ENCODE assay signal across 2 cellular contexts in the genomic region with DNA sequence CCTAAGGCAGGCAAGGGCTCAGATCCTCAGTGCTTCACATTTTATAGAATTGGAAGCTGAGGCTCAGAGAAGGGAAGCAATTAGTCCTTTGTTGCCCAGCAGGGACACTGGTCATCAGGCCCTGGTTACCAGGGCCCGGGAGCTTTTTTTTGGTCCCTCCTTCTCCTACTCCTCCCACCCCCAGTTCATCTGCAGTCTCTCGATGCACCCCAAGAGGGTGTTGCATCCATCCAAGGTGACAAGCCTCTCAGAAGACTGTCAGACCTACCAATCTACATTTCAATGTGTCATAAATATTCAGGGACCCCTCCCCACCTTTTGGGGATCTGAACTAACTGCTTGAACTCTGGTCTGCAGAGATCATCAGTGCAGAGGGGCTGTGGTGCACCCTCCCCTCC.
TF ChIP-seq lines count a peak whose summit lies in the region.

No MANE protein-coding gene starts in this region.

TF ChIP-seq in IMR-90, 13 proteins besides CTCF, POLR2A, EP300 and RAD21:
- TF ChIP-seq FOS (IDR thresholded peaks at IDR 0.05; ENCODE audit: low read depth, low read length) (no peak), NFE2L2 (IDR thresholded peaks at IDR 0.05; ENCODE audit: low read depth, low read length) (no peak), SMC3 (IDR thresholded peaks at IDR 0.05; ENCODE audit: low read depth, low read length) (no peak), MAFK (IDR thresholded peaks at IDR 0.05; ENCODE audit: low read depth, low read length) (no peak), RFX5 (IDR thresholded peaks at IDR 0.05; ENCODE audit: low read depth, low read length) (no peak), MXI1 (IDR thresholded peaks at IDR 0.05; ENCODE audit: borderline replicate concordance, low read depth, low read length) (no peak), RCOR1 (IDR thresholded peaks at IDR 0.05; ENCODE audit: insufficient replicate concordance, low read length) (no peak), CHD1 (IDR thresholded peaks at IDR 0.05; ENCODE audit: low read depth, low read length) (no peak), CEBPB (IDR thresholded peaks at IDR 0.05; ENCODE audit: low read depth, low read length) (no peak), BHLHE40 (IDR thresholded peaks at IDR 0.05; ENCODE audit: low read depth, low read length) (no peak)
- TF ChIP-seq, protein P1, sequence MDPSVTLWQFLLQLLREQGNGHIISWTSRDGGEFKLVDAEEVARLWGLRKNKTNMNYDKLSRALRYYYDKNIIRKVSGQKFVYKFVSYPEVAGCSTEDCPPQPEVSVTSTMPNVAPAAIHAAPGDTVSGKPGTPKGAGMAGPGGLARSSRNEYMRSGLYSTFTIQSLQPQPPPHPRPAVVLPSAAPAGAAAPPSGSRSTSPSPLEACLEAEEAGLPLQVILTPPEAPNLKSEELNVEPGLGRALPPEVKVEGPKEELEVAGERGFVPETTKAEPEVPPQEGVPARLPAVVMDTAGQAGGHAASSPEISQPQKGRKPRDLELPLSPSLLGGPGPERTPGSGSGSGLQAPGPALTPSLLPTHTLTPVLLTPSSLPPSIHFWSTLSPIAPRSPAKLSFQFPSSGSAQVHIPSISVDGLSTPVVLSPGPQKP (IDR thresholded peaks at IDR 0.05; ENCODE audit: borderline replicate concordance, low read depth, low read length): no peak
- TF ChIP-seq, protein P2, sequence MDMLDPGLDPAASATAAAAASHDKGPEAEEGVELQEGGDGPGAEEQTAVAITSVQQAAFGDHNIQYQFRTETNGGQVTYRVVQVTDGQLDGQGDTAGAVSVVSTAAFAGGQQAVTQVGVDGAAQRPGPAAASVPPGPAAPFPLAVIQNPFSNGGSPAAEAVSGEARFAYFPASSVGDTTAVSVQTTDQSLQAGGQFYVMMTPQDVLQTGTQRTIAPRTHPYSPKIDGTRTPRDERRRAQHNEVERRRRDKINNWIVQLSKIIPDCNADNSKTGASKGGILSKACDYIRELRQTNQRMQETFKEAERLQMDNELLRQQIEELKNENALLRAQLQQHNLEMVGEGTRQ (IDR thresholded peaks at IDR 0.05; ENCODE audit: low read depth, low read length): no peak

TF ChIP-seq in WTC11, 78 proteins besides CTCF, POLR2A, EP300 and RAD21:
- TF ChIP-seq ZNF423 (CRISPR knock-in tag; IDR thresholded peaks at IDR 0.05) (no peak), TP53 (CRISPR knock-in tag; IDR thresholded peaks at IDR 0.05) (no peak), OVOL2 (CRISPR knock-in tag; IDR thresholded peaks at IDR 0.05; ENCODE audit: borderline replicate concordance) (no peak), TEAD1 (CRISPR knock-in tag; IDR thresholded peaks at IDR 0.05) (no peak), GTF2I (CRISPR knock-in tag; conservative IDR thresholded peaks at IDR 0.05) (no peak), GABPB1 (CRISPR knock-in tag; IDR thresholded peaks at IDR 0.05) (no peak), NFATC4 (CRISPR knock-in tag; IDR thresholded peaks at IDR 0.05) (no peak), RELA (CRISPR knock-in tag; IDR thresholded peaks at IDR 0.05; ENCODE audit: borderline replicate concordance) (no peak), RORB (CRISPR knock-in tag; IDR thresholded peaks at IDR 0.05) (no peak), CBFB (CRISPR knock-in tag; IDR thresholded peaks at IDR 0.05; ENCODE audit: low read depth) (no peak)
- TF ChIP-seq, protein P3, sequence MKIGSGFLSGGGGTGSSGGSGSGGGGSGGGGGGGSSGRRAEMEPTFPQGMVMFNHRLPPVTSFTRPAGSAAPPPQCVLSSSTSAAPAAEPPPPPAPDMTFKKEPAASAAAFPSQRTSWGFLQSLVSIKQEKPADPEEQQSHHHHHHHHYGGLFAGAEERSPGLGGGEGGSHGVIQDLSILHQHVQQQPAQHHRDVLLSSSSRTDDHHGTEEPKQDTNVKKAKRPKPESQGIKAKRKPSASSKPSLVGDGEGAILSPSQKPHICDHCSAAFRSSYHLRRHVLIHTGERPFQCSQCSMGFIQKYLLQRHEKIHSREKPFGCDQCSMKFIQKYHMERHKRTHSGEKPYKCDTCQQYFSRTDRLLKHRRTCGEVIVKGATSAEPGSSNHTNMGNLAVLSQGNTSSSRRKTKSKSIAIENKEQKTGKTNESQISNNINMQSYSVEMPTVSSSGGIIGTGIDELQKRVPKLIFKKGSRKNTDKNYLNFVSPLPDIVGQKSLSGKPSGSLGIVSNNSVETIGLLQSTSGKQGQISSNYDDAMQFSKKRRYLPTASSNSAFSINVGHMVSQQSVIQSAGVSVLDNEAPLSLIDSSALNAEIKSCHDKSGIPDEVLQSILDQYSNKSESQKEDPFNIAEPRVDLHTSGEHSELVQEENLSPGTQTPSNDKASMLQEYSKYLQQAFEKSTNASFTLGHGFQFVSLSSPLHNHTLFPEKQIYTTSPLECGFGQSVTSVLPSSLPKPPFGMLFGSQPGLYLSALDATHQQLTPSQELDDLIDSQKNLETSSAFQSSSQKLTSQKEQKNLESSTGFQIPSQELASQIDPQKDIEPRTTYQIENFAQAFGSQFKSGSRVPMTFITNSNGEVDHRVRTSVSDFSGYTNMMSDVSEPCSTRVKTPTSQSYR (CRISPR knock-in tag; IDR thresholded peaks at IDR 0.05): no peak
- TF ChIP-seq, protein P4, sequence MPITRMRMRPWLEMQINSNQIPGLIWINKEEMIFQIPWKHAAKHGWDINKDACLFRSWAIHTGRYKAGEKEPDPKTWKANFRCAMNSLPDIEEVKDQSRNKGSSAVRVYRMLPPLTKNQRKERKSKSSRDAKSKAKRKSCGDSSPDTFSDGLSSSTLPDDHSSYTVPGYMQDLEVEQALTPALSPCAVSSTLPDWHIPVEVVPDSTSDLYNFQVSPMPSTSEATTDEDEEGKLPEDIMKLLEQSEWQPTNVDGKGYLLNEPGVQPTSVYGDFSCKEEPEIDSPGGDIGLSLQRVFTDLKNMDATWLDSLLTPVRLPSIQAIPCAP (CRISPR knock-in tag; IDR thresholded peaks at IDR 0.05): no peak
- TF ChIP-seq, protein P5, sequence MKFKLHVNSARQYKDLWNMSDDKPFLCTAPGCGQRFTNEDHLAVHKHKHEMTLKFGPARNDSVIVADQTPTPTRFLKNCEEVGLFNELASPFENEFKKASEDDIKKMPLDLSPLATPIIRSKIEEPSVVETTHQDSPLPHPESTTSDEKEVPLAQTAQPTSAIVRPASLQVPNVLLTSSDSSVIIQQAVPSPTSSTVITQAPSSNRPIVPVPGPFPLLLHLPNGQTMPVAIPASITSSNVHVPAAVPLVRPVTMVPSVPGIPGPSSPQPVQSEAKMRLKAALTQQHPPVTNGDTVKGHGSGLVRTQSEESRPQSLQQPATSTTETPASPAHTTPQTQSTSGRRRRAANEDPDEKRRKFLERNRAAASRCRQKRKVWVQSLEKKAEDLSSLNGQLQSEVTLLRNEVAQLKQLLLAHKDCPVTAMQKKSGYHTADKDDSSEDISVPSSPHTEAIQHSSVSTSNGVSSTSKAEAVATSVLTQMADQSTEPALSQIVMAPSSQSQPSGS (CRISPR knock-in tag; IDR thresholded peaks at IDR 0.05; ENCODE audit: borderline replicate concordance, low read depth): no peak
- TF ChIP-seq, protein P6, sequence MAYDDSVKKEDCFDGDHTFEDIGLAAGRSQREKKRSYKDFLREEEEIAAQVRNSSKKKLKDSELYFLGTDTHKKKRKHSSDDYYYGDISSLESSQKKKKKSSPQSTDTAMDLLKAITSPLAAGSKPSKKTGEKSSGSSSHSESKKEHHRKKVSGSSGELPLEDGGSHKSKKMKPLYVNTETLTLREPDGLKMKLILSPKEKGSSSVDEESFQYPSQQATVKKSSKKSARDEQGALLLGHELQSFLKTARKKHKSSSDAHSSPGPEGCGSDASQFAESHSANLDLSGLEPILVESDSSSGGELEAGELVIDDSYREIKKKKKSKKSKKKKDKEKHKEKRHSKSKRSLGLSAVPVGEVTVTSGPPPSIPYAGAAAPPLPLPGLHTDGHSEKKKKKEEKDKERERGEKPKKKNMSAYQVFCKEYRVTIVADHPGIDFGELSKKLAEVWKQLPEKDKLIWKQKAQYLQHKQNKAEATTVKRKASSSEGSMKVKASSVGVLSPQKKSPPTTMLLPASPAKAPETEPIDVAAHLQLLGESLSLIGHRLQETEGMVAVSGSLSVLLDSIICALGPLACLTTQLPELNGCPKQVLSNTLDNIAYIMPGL (CRISPR knock-in tag; IDR thresholded peaks at IDR 0.05): no peak
- TF ChIP-seq, protein P7, sequence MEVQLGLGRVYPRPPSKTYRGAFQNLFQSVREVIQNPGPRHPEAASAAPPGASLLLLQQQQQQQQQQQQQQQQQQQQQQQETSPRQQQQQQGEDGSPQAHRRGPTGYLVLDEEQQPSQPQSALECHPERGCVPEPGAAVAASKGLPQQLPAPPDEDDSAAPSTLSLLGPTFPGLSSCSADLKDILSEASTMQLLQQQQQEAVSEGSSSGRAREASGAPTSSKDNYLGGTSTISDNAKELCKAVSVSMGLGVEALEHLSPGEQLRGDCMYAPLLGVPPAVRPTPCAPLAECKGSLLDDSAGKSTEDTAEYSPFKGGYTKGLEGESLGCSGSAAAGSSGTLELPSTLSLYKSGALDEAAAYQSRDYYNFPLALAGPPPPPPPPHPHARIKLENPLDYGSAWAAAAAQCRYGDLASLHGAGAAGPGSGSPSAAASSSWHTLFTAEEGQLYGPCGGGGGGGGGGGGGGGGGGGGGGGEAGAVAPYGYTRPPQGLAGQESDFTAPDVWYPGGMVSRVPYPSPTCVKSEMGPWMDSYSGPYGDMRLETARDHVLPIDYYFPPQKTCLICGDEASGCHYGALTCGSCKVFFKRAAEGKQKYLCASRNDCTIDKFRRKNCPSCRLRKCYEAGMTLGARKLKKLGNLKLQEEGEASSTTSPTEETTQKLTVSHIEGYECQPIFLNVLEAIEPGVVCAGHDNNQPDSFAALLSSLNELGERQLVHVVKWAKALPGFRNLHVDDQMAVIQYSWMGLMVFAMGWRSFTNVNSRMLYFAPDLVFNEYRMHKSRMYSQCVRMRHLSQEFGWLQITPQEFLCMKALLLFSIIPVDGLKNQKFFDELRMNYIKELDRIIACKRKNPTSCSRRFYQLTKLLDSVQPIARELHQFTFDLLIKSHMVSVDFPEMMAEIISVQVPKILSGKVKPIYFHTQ (CRISPR knock-in tag; IDR thresholded peaks at IDR 0.05): no peak
- TF ChIP-seq, protein P8, sequence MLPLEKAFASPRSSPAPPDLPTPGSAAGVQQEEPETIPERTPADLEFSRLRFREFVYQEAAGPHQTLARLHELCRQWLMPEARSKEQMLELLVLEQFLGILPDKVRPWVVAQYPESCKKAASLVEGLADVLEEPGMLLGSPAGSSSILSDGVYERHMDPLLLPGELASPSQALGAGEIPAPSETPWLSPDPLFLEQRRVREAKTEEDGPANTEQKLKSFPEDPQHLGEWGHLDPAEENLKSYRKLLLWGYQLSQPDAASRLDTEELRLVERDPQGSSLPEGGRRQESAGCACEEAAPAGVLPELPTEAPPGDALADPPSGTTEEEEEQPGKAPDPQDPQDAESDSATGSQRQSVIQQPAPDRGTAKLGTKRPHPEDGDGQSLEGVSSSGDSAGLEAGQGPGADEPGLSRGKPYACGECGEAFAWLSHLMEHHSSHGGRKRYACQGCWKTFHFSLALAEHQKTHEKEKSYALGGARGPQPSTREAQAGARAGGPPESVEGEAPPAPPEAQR (CRISPR knock-in tag; IDR thresholded peaks at IDR 0.05): no peak
TF ChIP-seq in WTC11: peak in this region for 0.
